Comparison of ENCODE assay signal across 7 cellular contexts in genomic region chr16:83137326-83137770, GRCh38.
A peak's percentile ranks its signal among the peaks of the same experiment; 100 is the strongest.
DNase-seq lines count a peak whose midpoint lies in the region; ATAC-seq and TF ChIP-seq lines count a peak whose summit lies in the region.

No MANE protein-coding gene starts in this region.

- peaks cover 19 to 20% of the 10 kb centered on the region in 2 donors for H3K4me1 Mint-ChIP-seq in natural killer cell

- intact Hi-C loops in natural killer cell (cut with micrococcal nuclease) = loop anchor here (5.0 to 10.0 kb wide), 2 partner anchors 190 to 213 kb away; no protein-coding TSS in a partner anchor

- peak; percentile 47 for DNase-seq in GM03348 (ENCODE audit: low spot score)
- DNase-seq in NAMALWA (ENCODE audit: low spot score) = peak; percentile 57
- DNase-seq in choroid plexus epithelial cell (ENCODE audit: low read depth) = peak; percentile 87
- DNase-seq in natural killer cell = peak; percentile 43
- DNase-seq in NCI-H2227 treated with DMSO at 0.1 percent for 48 hours (lab: John Stamatoyannopoulos, UW) = no peak
- no peak for DNase-seq in NCI-H345 (lab: John Stamatoyannopoulos, UW)

- TF ChIP-seq CTCF in choroid plexus epithelial cell (conservative IDR thresholded peaks at IDR 0.05; ENCODE audit: low read depth, low read length) = no peak
- no peak for TF ChIP-seq CTCF in natural killer cell (IDR thresholded peaks at IDR 0.05)

- H3K27ac Mint-ChIP-seq in natural killer cell = peak overlapping the region; percentile 86 to 89

- H3K4me3 ChIP-seq in choroid plexus epithelial cell (ENCODE audit: low read depth, low read length) = peak overlapping the region; percentile 45

- no peaks in the 10 kb centered on the region for H3K36me3 Mint-ChIP-seq in natural killer cell

- H3K4me3 Mint-ChIP-seq in natural killer cell = peak overlapping the region; percentile 89

- H3K9me3 Mint-ChIP-seq in natural killer cell = no peaks in the 10 kb centered on the region

- peaks cover 0 to 15% of the 10 kb centered on the region in 2 donors for H3K27me3 Mint-ChIP-seq in natural killer cell (ENCODE audit: low read depth in 2 of 2)

- ATAC-seq in natural killer cell = peak; percentile 82 to 90 (median 85)
- ATAC-seq in HG03457 (IDR thresholded peaks at IDR 0.05; ENCODE audit: unreplicated experiment) = no peak

Comparison
In these comparisons a context has a peak if more than half of its experiments do, and no peak if none do; other contexts are left out.
1. DNase-seq: peak in GM03348 (single experiment), NAMALWA (single experiment), choroid plexus epithelial cell (single experiment) and natural killer cell (single experiment); none in NCI-H2227 treated with DMSO at 0.1 percent for 48 hours (single experiment) and NCI-H345 (single experiment).